8 cellular contexts compared by ENCODE assay signal in the genomic region with DNA sequence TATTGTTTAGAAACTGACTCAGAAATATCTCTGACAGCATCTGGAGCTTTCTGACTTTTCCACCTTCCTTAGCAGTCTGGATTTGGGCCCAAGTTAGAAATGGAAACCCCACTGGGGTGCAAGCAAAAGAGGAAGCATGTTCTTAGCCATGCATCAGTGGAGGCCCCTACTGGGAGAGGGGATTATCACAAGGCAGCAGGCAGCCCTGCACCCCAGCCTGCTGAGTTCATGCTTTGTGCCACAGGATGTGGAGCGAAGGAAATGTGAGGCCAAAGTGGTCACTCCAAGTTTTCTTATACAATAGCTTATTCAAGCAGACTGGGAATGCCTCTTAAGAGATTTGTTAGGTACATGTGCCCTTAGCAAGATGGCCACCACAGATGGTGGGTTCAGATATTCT.
A peak's percentile ranks its signal among the peaks of the same experiment; 100 is the strongest.
DNase-seq lines count a peak whose midpoint lies in the region; ATAC-seq, FAIRE-seq and TF ChIP-seq lines count a peak whose summit lies in the region.

No MANE protein-coding gene starts in this region.

- no peaks in the 10 kb centered on the region for H3K27me3 Mint-ChIP-seq in CD8-positive, alpha-beta T cell (ENCODE audit: low read depth)

- no peak overlapping the region for H4K8ac ChIP-seq in H1 (ENCODE audit: extremely low read depth, insufficient read depth, low read length)

- no peak overlapping the region for H4K5ac ChIP-seq in H1 (ENCODE audit: insufficient read length, low read depth, low read length)

- no peaks in the 10 kb centered on the region for H3K79me1 ChIP-seq in H1 (ENCODE audit: low read depth, low read length)

- H2BK20ac ChIP-seq in H1 (ENCODE audit: low read length), result no peak overlapping the region

- no peaks in the 10 kb centered on the region for H3K9me3 Mint-ChIP-seq in CD8-positive, alpha-beta T cell

- H3K56ac ChIP-seq in H1 (replicated peaks; ENCODE audit: insufficient read length, low read depth, low read length), result no peak overlapping the region

- no peaks in the 10 kb centered on the region for H3K36me3 Mint-ChIP-seq in CD8-positive, alpha-beta T cell

- peak; percentile 80 for FAIRE-seq in H1 (lab: Jason Lieb, UNC)
- FAIRE-seq in urothelium cell line (lab: Jason Lieb, UNC), result no peak

- H2AK5ac ChIP-seq in H1 (ENCODE audit: low read depth, low read length), result no peak overlapping the region

- H2BK5ac ChIP-seq in H1 (ENCODE audit: low read depth, low read length), result no peak overlapping the region

- H3K4me2 ChIP-seq in H1 (ENCODE audit: insufficient read depth in 1 of 2, low read depth in 2 of 2, low read length in 2 of 2), result no peak overlapping the region

- H3K23me2 ChIP-seq in H1 (ENCODE audit: low read depth, low read length), result no peaks in the 10 kb centered on the region

- H3K4me3 Mint-ChIP-seq in CD8-positive, alpha-beta T cell, result no peak overlapping the region

- no peaks in the 10 kb centered on the region for H3K27me3 ChIP-seq in BE2C
- no peaks in the 10 kb centered on the region for H3K27me3 ChIP-seq in H1 (replicated peaks in 1 of 4; ENCODE audit: control insufficient read depth in 3 of 4, extremely low read depth in 1 of 4, insufficient read depth in 3 of 4, low read length in 3 of 4)
- H3K27me3 ChIP-seq in CD8-positive, alpha-beta T cell (ENCODE audit: insufficient read depth, low read length), result no peaks in the 10 kb centered on the region

- H2BK12ac ChIP-seq in H1 (ENCODE audit: low read depth, low read length), result no peak overlapping the region

- no peak overlapping the region for H3K27ac Mint-ChIP-seq in CD8-positive, alpha-beta T cell

- no peak for TF ChIP-seq POLR2A in H1 (IDR thresholded peaks at IDR 0.05; ENCODE audit: control extremely low read depth in 1 of 2, low read depth in 2 of 2, low read length in 2 of 2)

- H2AFZ ChIP-seq in H1 (ENCODE audit: low read length), result no peak overlapping the region

- H3K9ac ChIP-seq in H1 (replicated peaks in 1 of 4; ENCODE audit: extremely low read depth in 1 of 4, low read depth in 3 of 4, low read length in 3 of 4), result no peak overlapping the region

- H3K23ac ChIP-seq in H1 (ENCODE audit: insufficient read length), result no peak overlapping the region

- H4K20me1 ChIP-seq in H1 (replicated peaks in 1 of 2; ENCODE audit: control insufficient read depth in 1 of 2, insufficient read depth in 2 of 2, low read length in 2 of 2), result peaks cover 0 to 1% of the 10 kb centered on the region in 2 experiments

- intact Hi-C loops in CD8-positive, alpha-beta T cell (cut with DNase I, micrococcal nuclease), result no loop called here

- H3K36me3 ChIP-seq in BE2C (no peaks in the 10 kb centered on the region), H1 (ENCODE audit: control insufficient read depth in 2 of 4, insufficient read depth in 4 of 4, low read length in 3 of 4) (no peaks in the 10 kb centered on the region)
- no peaks in the 10 kb centered on the region for H3K36me3 ChIP-seq in CD8-positive, alpha-beta T cell (ENCODE audit: insufficient read depth, low read length)

- H3K4me3 ChIP-seq in BE2C (ENCODE audit: low read depth, low read length) (no peak overlapping the region), LNCaP clone FGC (ENCODE audit: low read depth, low read length) (no peak overlapping the region), H1 (ENCODE audit: extremely low read depth in 1 of 4, insufficient read depth in 2 of 4, low read depth in 3 of 4, low read length in 4 of 4) (no peak overlapping the region)
- no peak overlapping the region for H3K4me3 ChIP-seq in CD8-positive, alpha-beta T cell (ENCODE audit: low read depth, low read length)

- CTCF ChIA-PET in H1 (lab: Charles Lee; ENCODE audit: partially characterized antibody), result interaction anchor here (0.6 to 2.1 kb wide), 25 partner anchors 10 to 371 kb away, joined by 3 to 10 read pairs (median 4); no protein-coding TSS in a partner anchor
- CTCF ChIA-PET in CD8-positive, alpha-beta T cell (lab: Charles Lee), result no interaction called here

- no peak overlapping the region for H3K27ac ChIP-seq in H1 (ENCODE audit: low read depth, low read length)
- no peak overlapping the region for H3K27ac ChIP-seq in CD8-positive, alpha-beta T cell (ENCODE audit: low read depth, low read length)

- H2BK15ac ChIP-seq in H1 (ENCODE audit: low read length), result no peak overlapping the region

- TF ChIP-seq EP300 in H1 (IDR thresholded peaks at IDR 0.05; ENCODE audit: borderline replicate concordance in 1 of 2, low read depth in 2 of 2, low read length in 2 of 2), result no peak; a peak in 1 of 3 replicates

- H3K18ac ChIP-seq in H1 (ENCODE audit: extremely low read depth, low read length), result no peak overlapping the region

- H3K14ac ChIP-seq in H1 (ENCODE audit: insufficient read length), result no peak overlapping the region

- no peak overlapping the region for H2BK120ac ChIP-seq in H1 (replicated peaks; ENCODE audit: low read depth, low read length)

- POLR2A ChIA-PET in H1 (lab: Charles Lee; ENCODE audit: partially characterized antibody), result no interaction called here
- POLR2A ChIA-PET in CD8-positive, alpha-beta T cell (lab: Charles Lee), result no interaction called here

- H4K91ac ChIP-seq in H1 (replicated peaks; ENCODE audit: insufficient read length, low read length), result no peak overlapping the region

- H3K4me1 ChIP-seq in BE2C (peaks cover 23% of the 10 kb centered on the region), H1 (replicated peaks in 1 of 4; ENCODE audit: control insufficient read depth in 3 of 4, insufficient read depth in 4 of 4, low read length in 3 of 4) (peaks cover 0 to 5% (median 0%) of the 10 kb centered on the region in 4 experiments; a peak in 1 of 7 replicates)
- no peaks in the 10 kb centered on the region for H3K4me1 ChIP-seq in CD8-positive, alpha-beta T cell (ENCODE audit: insufficient read depth, low read length)

- no peak overlapping the region for H3K4ac ChIP-seq in H1 (replicated peaks; ENCODE audit: insufficient read length, low read depth, low read length)

- TF ChIP-seq CTCF in BE2C (IDR thresholded peaks at IDR 0.05; ENCODE audit: low read depth, low read length) (peak; percentile 75), LNCaP clone FGC (IDR thresholded peaks at IDR 0.05; ENCODE audit: control insufficient read depth, extremely low read depth, insufficient read depth) (peak; percentile 43), H1 (IDR thresholded peaks at IDR 0.05; ENCODE audit: control extremely low read depth in 1 of 3, insufficient read depth in 1 of 3, low read depth in 1 of 3, low read length in 3 of 3) (peak; percentile 61 to 85 (median 80))
- no peak for TF ChIP-seq CTCF in CD8-positive, alpha-beta T cell (IDR thresholded peaks at IDR 0.05)

- TF ChIP-seq RAD21 in H1 (IDR thresholded peaks at IDR 0.05 in 1 of 2, conservative IDR thresholded peaks at IDR 0.05 in 1 of 2; ENCODE audit: low read depth in 2 of 2, low read length in 2 of 2), result peak; percentile 70 to 80

- ATAC-seq in GM19372 (IDR thresholded peaks at IDR 0.05; ENCODE audit: low read depth, unreplicated experiment), result peak; percentile 61
- no peak for ATAC-seq in CD8-positive, alpha-beta T cell

- no peaks in the 10 kb centered on the region for H3K9me3 ChIP-seq in BE2C
- no peaks in the 10 kb centered on the region for H3K9me3 ChIP-seq in H1 (ENCODE audit: insufficient read depth in 2 of 2, low read depth in 1 of 2, low read length in 1 of 2)
- H3K9me3 ChIP-seq in CD8-positive, alpha-beta T cell (ENCODE audit: low read length), result no peaks in the 10 kb centered on the region

- 57% methylated on average over 1 of the region's 1 CpG; no CpG with 5 or more reads in 1 of the 2 experiments for WGBS in H1 (ENCODE audit: extremely low coverage in 1 of 2, insufficient coverage in 1 of 2, insufficient read length in 1 of 2, insufficient replicate concordance in 2 of 2, low coverage in 1 of 2, low lambda C conversion rate in 2 of 2, missing lambda C conversion rate in 1 of 2), 2 experiments

- no peaks in the 10 kb centered on the region for H3K79me2 ChIP-seq in H1 (ENCODE audit: control insufficient read depth in 1 of 2, insufficient read depth in 2 of 2, low read length in 2 of 2)

- no peaks in the 10 kb centered on the region for H3K4me1 Mint-ChIP-seq in CD8-positive, alpha-beta T cell (ENCODE audit: low read depth)

- DNase-seq in BE2C (peak; percentile 58), LNCaP clone FGC (ENCODE audit: low read depth) (no peak), H1 (ENCODE audit: low read depth in 1 of 2, low spot score in 2 of 2) (peak; percentile 39 to 72), urothelium cell line (ENCODE audit: low spot score) (peak; percentile 41), HCEC 1CT (no peak)
- no peak for DNase-seq in CD8-positive, alpha-beta T cell
- DNase-seq in stimulated activated naive CD4-positive, alpha-beta T cell (lab: John Stamatoyannopoulos, UW), result no peak

TF ChIP-seq in H1, 55 proteins besides CTCF, POLR2A, EP300 and RAD21:
- TF ChIP-seq, protein P1, sequence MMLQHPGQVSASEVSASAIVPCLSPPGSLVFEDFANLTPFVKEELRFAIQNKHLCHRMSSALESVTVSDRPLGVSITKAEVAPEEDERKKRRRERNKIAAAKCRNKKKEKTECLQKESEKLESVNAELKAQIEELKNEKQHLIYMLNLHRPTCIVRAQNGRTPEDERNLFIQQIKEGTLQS (IDR thresholded peaks at IDR 0.05; ENCODE audit: insufficient read depth, low read depth, low read length), result no peak
- TF ChIP-seq TAF1 (IDR thresholded peaks at IDR 0.05; ENCODE audit: low read depth, low read length) (no peak), CREB1 (IDR thresholded peaks at IDR 0.05) (0 out of 2 replicates have a peak, but pooled peaks have one; percentile 36), TAF7 (optimal IDR thresholded peaks at IDR 0.05; ENCODE audit: borderline replicate concordance, low read depth, low read length) (no peak), YY1 (IDR thresholded peaks at IDR 0.05; ENCODE audit: low read depth, low read length) (0 out of 2 replicates have a peak, but pooled peaks have one; percentile 12), KDM5A (IDR thresholded peaks at IDR 0.05; ENCODE audit: low read length) (no peak)
- TF ChIP-seq, protein P2, sequence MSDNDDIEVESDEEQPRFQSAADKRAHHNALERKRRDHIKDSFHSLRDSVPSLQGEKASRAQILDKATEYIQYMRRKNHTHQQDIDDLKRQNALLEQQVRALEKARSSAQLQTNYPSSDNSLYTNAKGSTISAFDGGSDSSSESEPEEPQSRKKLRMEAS (IDR thresholded peaks at IDR 0.05), result peak; percentile 58

Comparison
In these comparisons a context has a peak if more than half of its experiments do, and no peak if none do; other contexts are left out.
1. DNase-seq: peak in BE2C (single experiment), H1 (2 of 2) and urothelium cell line (single experiment); none in LNCaP clone FGC (single experiment), CD8-positive, alpha-beta T cell (0 of 7), stimulated activated naive CD4-positive, alpha-beta T cell (0 of 6) and HCEC 1CT (single experiment).